In genomic region chr11:115255006-115255762, GRCh38 we compare ENCODE assay signal across 14 cellular contexts.
"Had no signal": no experiment of that assay in that cellular context is flagged by ENCODE, and none has a peak within 500 bp of the region (broad histone marks: within the 10 kb centered on the region; RNA-seq: fewer than 3 reads in every experiment).

No MANE protein-coding gene starts in this region.

- H3K27me3 Mint-ChIP-seq: activated naive CD8-positive, alpha-beta T cell treated with anti-CD3 and anti-CD28 coated beads, Interleukin-2, amount 50 U/mL, for 24 hours had no signal

- H3K36me3 ChIP-seq: sigmoid colon, uterus had no signal

- H3K27ac Mint-ChIP-seq: activated CD4-positive, alpha-beta T cell treated with anti-CD3 and anti-CD28 coated beads for 36 hours; activated CD8-positive, alpha-beta T cell treated with anti-CD3 and anti-CD28 coated beads, Interleukin-2, amount 10 ng/mL, durations not matched to agents 7 days and 5 days; activated naive CD8-positive, alpha-beta T cell treated with anti-CD3 and anti-CD28 coated beads, Interleukin-2, amount 50 U/mL, for 24 hours had no signal

- H3K9me3 ChIP-seq: sigmoid colon, uterus had no signal

- H3K4me3 ChIP-seq: coronary artery, sigmoid colon, uterus had no signal

- H3K4me3 Mint-ChIP-seq: activated CD4-positive, alpha-beta T cell treated with anti-CD3 and anti-CD28 coated beads for 36 hours; activated CD8-positive, alpha-beta T cell treated with anti-CD3 and anti-CD28 coated beads, Interleukin-2, amount 10 ng/mL, durations not matched to agents 7 days and 5 days; activated naive CD8-positive, alpha-beta T cell treated with anti-CD3 and anti-CD28 coated beads, Interleukin-2, amount 50 U/mL, for 24 hours had no signal

- H3K4me1 Mint-ChIP-seq: activated CD4-positive, alpha-beta T cell treated with anti-CD3 and anti-CD28 coated beads for 36 hours had no signal

- ATAC-seq: activated CD4-positive, alpha-beta T cell treated with anti-CD3 and anti-CD28 coated beads for 36 hours; activated CD8-positive, alpha-beta T cell treated with anti-CD3 and anti-CD28 coated beads, Interleukin-2, amount 10 ng/mL, durations not matched to agents 7 days and 5 days; activated naive CD8-positive, alpha-beta T cell treated with anti-CD3 and anti-CD28 coated beads, Interleukin-2, amount 50 U/mL, for 24 hours; left colon had no signal

- H3K4me1 ChIP-seq: sigmoid colon, uterus had no signal

- H3K27ac ChIP-seq: coronary artery, sigmoid colon, uterus had no signal

- FAIRE-seq: astrocyte had no signal

- H3K9me3 Mint-ChIP-seq: activated naive CD8-positive, alpha-beta T cell treated with anti-CD3 and anti-CD28 coated beads, Interleukin-2, amount 50 U/mL, for 24 hours had no signal

- DNase-seq: activated CD4-positive, alpha-beta T cell treated with anti-CD3 and anti-CD28 coated beads for 36 hours; activated CD8-positive, alpha-beta memory T cell treated with anti-CD3 and anti-CD28 coated beads, Interleukin-2, amount 50 U/mL, for 48 hours; activated CD8-positive, alpha-beta T cell treated with anti-CD3 and anti-CD28 coated beads, Interleukin-2, amount 10 ng/mL, durations not matched to agents 7 days and 5 days; activated naive CD4-positive, alpha-beta T cell treated with Interleukin-2 at 50 U/mL for 16 hours; activated naive CD8-positive, alpha-beta T cell treated with anti-CD3 and anti-CD28 coated beads, Interleukin-2, amount 50 U/mL, for 24 hours; effector CD8-positive, alpha-beta T cell; left colon; mammary epithelial cell; sigmoid colon; stimulated activated CD4-positive, alpha-beta T cell treated with anti-CD3 and anti-CD28 coated beads, Interleukin-12 subunit alpha, Interleukin-12 subunit beta, amount 100 ng/mL, for 4 hours; T-helper 9 cell; uterus had no signal
